ENCODE assay signal across 9 cellular contexts in the genomic region with DNA sequence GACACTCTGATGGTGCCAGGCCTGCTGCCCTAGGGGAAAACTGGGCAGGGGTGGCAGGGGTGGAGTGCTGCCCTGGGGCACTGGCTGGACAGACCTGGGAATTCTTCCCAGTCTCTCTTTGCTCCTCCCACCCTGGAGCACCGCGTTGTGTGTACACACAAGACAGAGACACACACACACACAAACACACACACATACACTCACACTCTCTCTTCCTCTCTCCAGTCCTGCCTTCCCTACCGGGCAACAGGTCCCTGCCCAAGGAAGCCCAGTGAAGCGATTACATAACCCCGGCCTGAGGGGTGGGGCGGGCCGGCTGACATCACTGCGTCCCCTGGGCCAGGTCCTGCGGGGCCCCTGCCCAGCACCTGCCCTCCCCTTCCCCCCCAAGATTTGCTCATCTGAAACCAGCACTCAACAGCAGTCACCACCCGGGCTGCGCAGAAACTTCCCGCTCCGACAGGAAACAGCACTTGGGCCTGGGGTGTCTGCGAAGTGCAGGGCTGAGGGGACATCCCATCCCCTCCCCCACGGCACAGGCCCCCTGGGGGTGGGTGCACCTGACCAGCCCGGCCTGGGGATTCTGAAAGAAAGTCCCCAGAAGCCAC. TPM values are rescaled to one million over a fixed set of nuclear protein-coding genes. Genes with fewer than 3 reads are reported as not detected.
DNase-seq lines count a peak whose midpoint lies in the region; ATAC-seq, FAIRE-seq and TF ChIP-seq lines count a peak whose summit lies in the region.
"Had no signal": no experiment of that assay in that cellular context is flagged by ENCODE, and none has a peak within 500 bp of the region (broad histone marks: within the 10 kb centered on the region; RNA-seq: fewer than 3 reads in every experiment).

No MANE protein-coding gene starts in this region.

- H3K36me3 ChIP-seq in Panc1 (ENCODE audit: control insufficient read depth, insufficient read depth, low read length), result peaks cover 6% of the 10 kb centered on the region; the same call in 1 of the 2 replicates

- no peak for FAIRE-seq in urothelium cell line (lab: Jason Lieb, UNC)
- FAIRE-seq: islet of Langerhans had no signal

- H3K4me1 ChIP-seq in Panc1 (ENCODE audit: control insufficient read depth, insufficient read depth, low read length), result peaks cover 46% of the 10 kb centered on the region

- H3K36me3 Mint-ChIP-seq in activated naive CD4-positive, alpha-beta T cell treated with anti-CD3 and anti-CD28 coated beads, Interleukin-2, amount 10 ng/mL, durations not matched to agents 7 days and 5 days, result peaks cover 15% of the 10 kb centered on the region
- H3K36me3 Mint-ChIP-seq in neural crest cell (ENCODE audit: low read depth), result no peaks in the 10 kb centered on the region

- H3K27ac Mint-ChIP-seq in activated naive CD4-positive, alpha-beta T cell treated with anti-CD3 and anti-CD28 coated beads, Interleukin-2, amount 10 ng/mL, durations not matched to agents 7 days and 5 days, result peak overlapping the region; percentile 85
- H3K27ac Mint-ChIP-seq in neural crest cell (ENCODE audit: unreplicated experiment), result peak overlapping the region; percentile 86

- peak overlapping the region; percentile 75 for H3K27ac ChIP-seq in Panc1 (ENCODE audit: low read length)

- in situ Hi-C loops in Panc1 (cut with HindIII; ENCODE audit: low pct_unique_long_range_greater_than_20kb, low sequenced_read_pairs), result no loop called here

- no peak for TF ChIP-seq CTCF in Panc1 (IDR thresholded peaks at IDR 0.05)
- no peak for TF ChIP-seq CTCF in neural crest cell (conservative IDR thresholded peaks at IDR 0.05)

- H3K4me3 ChIP-seq in Panc1 (ENCODE audit: low read depth in 2 of 2, low read length in 2 of 2), result peak overlapping the region; percentile 78 to 84

- CTCF ChIA-PET in Panc1 (lab: Charles Lee), result no interaction called here
- CTCF ChIA-PET in activated naive CD4-positive, alpha-beta T cell treated with anti-CD3 and anti-CD28 coated beads, Interleukin-2, amount 10 ng/mL, durations not matched to agents 7 days and 5 days (lab: Charles Lee), result no interaction called here

- peaks cover 58% of the 10 kb centered on the region for H3K4me1 Mint-ChIP-seq in activated naive CD4-positive, alpha-beta T cell treated with anti-CD3 and anti-CD28 coated beads, Interleukin-2, amount 10 ng/mL, durations not matched to agents 7 days and 5 days
- H3K4me1 Mint-ChIP-seq in neural crest cell, result peaks cover 5% of the 10 kb centered on the region

- H3K27me3 ChIP-seq in Panc1 (ENCODE audit: control insufficient read depth, insufficient read depth, low read length), result no peaks in the 10 kb centered on the region

- no peaks in the 10 kb centered on the region for H3K27me3 Mint-ChIP-seq in activated naive CD4-positive, alpha-beta T cell treated with anti-CD3 and anti-CD28 coated beads, Interleukin-2, amount 10 ng/mL, durations not matched to agents 7 days and 5 days
- no peaks in the 10 kb centered on the region for H3K27me3 Mint-ChIP-seq in neural crest cell (ENCODE audit: low read depth)

- POLR2A ChIA-PET in Panc1 (lab: Charles Lee), result interaction anchor here (0.6 kb wide), 1 partner anchor 149 kb away, joined by 5 read pairs; no protein-coding TSS in a partner anchor

- DNase-seq in GM04503 (ENCODE audit: low read depth) (peak; percentile 33), Panc1 (ENCODE audit: low read depth, low spot score) (no peak), germinal center (ENCODE audit: low spot score) (peak; percentile 69), neural crest cell (ENCODE audit: low read depth, low spot score) (no peak), urothelium cell line (ENCODE audit: low spot score) (peak; percentile 49)
- DNase-seq in activated naive CD4-positive, alpha-beta T cell treated with anti-CD3 and anti-CD28 coated beads, Interleukin-2, amount 10 ng/mL, durations not matched to agents 7 days and 5 days, result peak; percentile 81

- intact Hi-C loops in Panc1 (cut with micrococcal nuclease; ENCODE audit: unreplicated experiment), result no loop called here

- ATAC-seq in HG03159 (IDR thresholded peaks at IDR 0.05; ENCODE audit: unreplicated experiment), result peak; percentile 25
- ATAC-seq in Panc1, result peak; percentile 20; the same call in 1 of the 2 replicates
- ATAC-seq in GM19035 (IDR thresholded peaks at IDR 0.05; ENCODE audit: unreplicated experiment), result no peak

- peak overlapping the region; percentile 87 for H3K4me3 Mint-ChIP-seq in activated naive CD4-positive, alpha-beta T cell treated with anti-CD3 and anti-CD28 coated beads, Interleukin-2, amount 10 ng/mL, durations not matched to agents 7 days and 5 days
- peak overlapping the region; percentile 89 for H3K4me3 Mint-ChIP-seq in neural crest cell

- no TSS peak for BruUV-seq in Panc1 (replicated peaks; lab: Mats Ljungman, UMichigan)

- no peaks in the 10 kb centered on the region for H3K9me3 Mint-ChIP-seq in activated naive CD4-positive, alpha-beta T cell treated with anti-CD3 and anti-CD28 coated beads, Interleukin-2, amount 10 ng/mL, durations not matched to agents 7 days and 5 days
- H3K9me3 Mint-ChIP-seq in neural crest cell, result no peaks in the 10 kb centered on the region

- no peaks in the 10 kb centered on the region for H3K9me3 ChIP-seq in Panc1 (ENCODE audit: control insufficient read depth, insufficient read depth, low read depth, low read length)

RNA-seq across cellular contexts. Expression of gene MKNK2, which starts 1.2 kb away (rescaled TPM):
- total RNA-seq in Panc1 (2021; ENCODE audit: unreplicated experiment) (240 TPM), neural crest cell (115 and 123 TPM in 2 replicates)
- 278 TPM for polyA plus RNA-seq in Panc1 (2012; ENCODE audit: insufficient read length)

RNA-seq across cellular contexts. Expression of gene BTBD2, which starts 34.3 kb away (rescaled TPM):
- total RNA-seq in Panc1 (2021; ENCODE audit: unreplicated experiment) (59.6 TPM), neural crest cell (138 and 142 TPM in 2 replicates)
- polyA plus RNA-seq in Panc1 (2012; ENCODE audit: insufficient read length), result 178 TPM

RNA-seq across cellular contexts. Expression of gene MOB3A, which starts 46.3 kb away (rescaled TPM):
- total RNA-seq in Panc1 (2021; ENCODE audit: unreplicated experiment) (36.3 TPM), neural crest cell (40.0 and 42.1 TPM in 2 replicates)
- 21.0 TPM for polyA plus RNA-seq in Panc1 (2012; ENCODE audit: insufficient read length)

RNA-seq across cellular contexts. Expression of gene IZUMO4, which starts 46.9 kb away (rescaled TPM):
- total RNA-seq in Panc1 (2021; ENCODE audit: unreplicated experiment) (5.4 TPM), neural crest cell (5.5 and 5.6 TPM in 2 replicates)
- polyA plus RNA-seq in Panc1 (2012; ENCODE audit: insufficient read length), result 4.7 TPM

Comparison
In these comparisons a context has a peak if more than half of its experiments do, and no peak if none do; other contexts are left out.
1. DNase-seq: peak in GM04503 (single experiment), activated naive CD4-positive, alpha-beta T cell treated with anti-CD3 and anti-CD28 coated beads, Interleukin-2, amount 10 ng/mL, durations not matched to agents 7 days and 5 days (single experiment), germinal center (single experiment) and urothelium cell line (single experiment); none in Panc1 (single experiment) and neural crest cell (single experiment).